Comparison of ENCODE assay signal across 24 cellular contexts in the genomic region with DNA sequence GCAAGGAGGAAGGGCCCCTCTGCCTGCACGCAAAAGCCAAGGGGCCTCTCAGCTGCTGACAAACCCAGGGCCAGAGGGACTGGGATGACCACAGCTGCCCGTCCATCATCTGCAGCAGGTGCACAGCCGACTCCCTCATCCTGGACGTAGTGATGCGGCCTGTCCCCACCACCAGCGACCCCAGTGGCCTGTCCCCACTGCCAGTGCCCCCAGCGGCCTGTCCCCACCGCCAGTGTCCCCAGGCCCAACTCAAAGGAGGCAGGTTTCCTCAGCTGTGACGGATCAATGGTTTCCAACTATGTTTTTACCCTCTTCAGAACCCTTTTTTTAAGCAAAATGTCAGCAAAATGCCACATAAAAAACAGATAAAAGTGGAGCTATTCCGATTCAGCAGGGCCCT.
"Had no signal": no experiment of that assay in that cellular context is flagged by ENCODE, and none has a peak within 500 bp of the region (broad histone marks: within the 10 kb centered on the region; RNA-seq: fewer than 3 reads in every experiment).

No MANE protein-coding gene starts in this region.

- H3K4me1 Mint-ChIP-seq: activated naive CD4-positive, alpha-beta T cell treated with anti-CD3 and anti-CD28 coated beads, Interleukin-2, amount 10 ng/mL, durations not matched to agents 7 days and 5 days; activated naive CD8-positive, alpha-beta T cell treated with anti-CD3 and anti-CD28 coated beads for 36 hours had no signal

- H3K4me1 ChIP-seq: breast epithelium had no signal

- H3K27me3 ChIP-seq: breast epithelium had no signal

- DNase-seq: activated CD4-positive, alpha-beta T cell treated with anti-CD3 and anti-CD28 coated beads for 4 hours; activated CD8-positive, alpha-beta memory T cell treated with anti-CD3 and anti-CD28 coated beads, Interleukin-2, amount 50 U/mL, for 4 hours; activated CD8-positive, alpha-beta T cell treated with anti-CD3 and anti-CD28 coated beads for 36 hours; activated gamma-delta T cell treated with Interleukin-2 at 50 U/mL for 16 hours; activated naive CD4-positive, alpha-beta T cell treated with anti-CD3 and anti-CD28 coated beads, Interleukin-2, amount 10 ng/mL, durations not matched to agents 7 days and 5 days; activated naive CD8-positive, alpha-beta T cell treated with anti-CD3 and anti-CD28 coated beads for 36 hours; activated T-cell treated with anti-CD3 and anti-CD28 coated beads, Interleukin-2, amount 50 U/mL, for 72 hours; central memory CD4-positive, alpha-beta T cell; MV-4-11; NCI-H1092 treated with DMSO at 0.1 percent for 48 hours; NCI-H1417 treated with DMSO at 0.1 percent for 48 hours; NCI-H1694; NCI-H2029; NCI-H2107; NCI-H2171 treated with DMSO at 0.1 percent for 48 hours; NCI-H226; NCI-H526; NCI-H82; PC-3 had no signal

- H3K4me2 ChIP-seq: KMS-11 had no signal

- H3K36me3 Mint-ChIP-seq: activated naive CD4-positive, alpha-beta T cell treated with anti-CD3 and anti-CD28 coated beads, Interleukin-2, amount 10 ng/mL, durations not matched to agents 7 days and 5 days; activated naive CD8-positive, alpha-beta T cell treated with anti-CD3 and anti-CD28 coated beads for 36 hours had no signal

- H3K4me3 ChIP-seq: breast epithelium had no signal

- ATAC-seq: activated CD4-positive, CD25-positive, alpha-beta regulatory T cell treated with anti-CD3 and anti-CD28 coated beads, Interleukin-2, amount 50 U/mL, for 24 hours; activated CD8-positive, alpha-beta T cell treated with anti-CD3 and anti-CD28 coated beads for 36 hours; activated T-cell treated with anti-CD3 and anti-CD28 coated beads, Interleukin-2, amount 50 U/mL, for 72 hours; PC-3 had no signal

- H3K27ac ChIP-seq: breast epithelium, KMS-11 had no signal

- H3K9ac ChIP-seq: KMS-11 had no signal

- H3K9me3 Mint-ChIP-seq: activated CD8-positive, alpha-beta T cell treated with anti-CD3 and anti-CD28 coated beads for 36 hours; activated naive CD4-positive, alpha-beta T cell treated with anti-CD3 and anti-CD28 coated beads, Interleukin-2, amount 10 ng/mL, durations not matched to agents 7 days and 5 days; activated naive CD8-positive, alpha-beta T cell treated with anti-CD3 and anti-CD28 coated beads for 36 hours; activated T-helper 2 cell treated with anti-CD3 and anti-CD28 coated beads, Interferon-gamma antibody, Interleukin-2, Interleukin-4, amounts not matched to agents 10 μg/mL and 5 μg/mL and 100 μg/mL, durations not matched to agents 14 hours and 24 hours and 36 hours; T-helper 1 cell treated with Interleukin-12 subunit alpha and Interleukin-12 subunit beta and Interleukin-4 antibody, amounts not matched to agents 30 μg/mL and 1 μg/mL, for 36 hours had no signal

- H3K27me3 Mint-ChIP-seq: activated CD8-positive, alpha-beta T cell treated with anti-CD3 and anti-CD28 coated beads for 36 hours; activated naive CD4-positive, alpha-beta T cell treated with anti-CD3 and anti-CD28 coated beads, Interleukin-2, amount 10 ng/mL, durations not matched to agents 7 days and 5 days; activated naive CD8-positive, alpha-beta T cell treated with anti-CD3 and anti-CD28 coated beads for 36 hours had no signal

- H3K4me3 Mint-ChIP-seq: activated CD8-positive, alpha-beta T cell treated with anti-CD3 and anti-CD28 coated beads for 36 hours; activated naive CD4-positive, alpha-beta T cell treated with anti-CD3 and anti-CD28 coated beads, Interleukin-2, amount 10 ng/mL, durations not matched to agents 7 days and 5 days; activated naive CD8-positive, alpha-beta T cell treated with anti-CD3 and anti-CD28 coated beads for 36 hours; activated T-cell treated with anti-CD3 and anti-CD28 coated beads, Interleukin-2, amount 50 U/mL, for 72 hours; T-helper 1 cell treated with Interleukin-12 subunit alpha and Interleukin-12 subunit beta and Interleukin-4 antibody, amounts not matched to agents 30 μg/mL and 1 μg/mL, for 36 hours had no signal

- H3K27ac Mint-ChIP-seq: activated CD8-positive, alpha-beta T cell treated with anti-CD3 and anti-CD28 coated beads for 36 hours; activated naive CD4-positive, alpha-beta T cell treated with anti-CD3 and anti-CD28 coated beads, Interleukin-2, amount 10 ng/mL, durations not matched to agents 7 days and 5 days; activated T-cell treated with anti-CD3 and anti-CD28 coated beads, Interleukin-2, amount 50 U/mL, for 72 hours; activated T-helper 2 cell treated with anti-CD3 and anti-CD28 coated beads, Interferon-gamma antibody, Interleukin-2, Interleukin-4, amounts not matched to agents 10 μg/mL and 5 μg/mL and 100 μg/mL, durations not matched to agents 14 hours and 24 hours and 36 hours; T-helper 1 cell treated with Interleukin-12 subunit alpha and Interleukin-12 subunit beta and Interleukin-4 antibody, amounts not matched to agents 30 μg/mL and 1 μg/mL, for 36 hours had no signal
